10 cellular contexts compared by ENCODE assay signal in the genomic region with DNA sequence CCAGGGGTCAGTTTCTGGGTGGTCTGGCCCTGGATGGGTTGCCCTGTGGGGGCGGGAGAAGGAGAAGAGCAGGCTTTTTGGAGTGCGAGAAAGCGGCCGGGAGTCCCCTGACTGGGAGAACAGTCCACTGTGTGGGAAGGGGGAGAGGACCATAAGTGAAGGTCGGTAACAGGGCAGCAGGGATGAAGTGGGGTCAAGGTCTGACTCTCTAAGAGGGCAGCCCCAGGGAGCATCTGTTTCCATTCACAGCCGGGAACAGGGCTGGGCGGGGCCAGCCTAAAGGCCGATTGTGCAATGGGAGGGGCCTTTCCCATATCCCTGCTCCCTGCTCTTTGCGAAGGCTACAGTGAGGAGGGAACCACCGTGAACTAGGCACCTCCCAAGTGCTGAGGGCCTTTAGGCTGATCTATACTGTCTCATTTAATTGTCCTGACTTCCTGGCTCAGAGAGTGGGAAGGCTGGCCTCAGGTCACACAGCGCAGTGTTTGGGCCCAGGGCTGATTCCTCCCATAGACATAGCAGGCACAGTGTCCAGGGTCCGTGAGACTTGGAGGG. TPM values are rescaled to one million over a fixed set of nuclear protein-coding genes. Genes with fewer than 3 reads are reported as not detected.
DNase-seq lines count a peak whose midpoint lies in the region; ATAC-seq and TF ChIP-seq lines count a peak whose summit lies in the region.
"Had no signal": no experiment of that assay in that cellular context is flagged by ENCODE, and none has a peak within 500 bp of the region (broad histone marks: within the 10 kb centered on the region; RNA-seq: fewer than 3 reads in every experiment).

No MANE protein-coding gene starts in this region.

- CTCF ChIA-PET in activated naive CD4-positive, alpha-beta T cell treated with anti-CD3 and anti-CD28 coated beads, Interleukin-2, amount 10 ng/mL, durations not matched to agents 7 days and 5 days (lab: Charles Lee), result interaction anchor here (1.2 kb wide), 1 partner anchor 13 kb away, joined by 3 read pairs; no protein-coding TSS in a partner anchor

- no peak overlapping the region for H3K27ac Mint-ChIP-seq in activated naive CD4-positive, alpha-beta T cell treated with anti-CD3 and anti-CD28 coated beads, Interleukin-2, amount 10 ng/mL, durations not matched to agents 7 days and 5 days

- H3K4me2 ChIP-seq in Karpas-422 (ENCODE audit: low read depth, low read length, poor library complexity, severe bottlenecking), result no peak overlapping the region

- no peak overlapping the region for H3K4me3 Mint-ChIP-seq in activated naive CD4-positive, alpha-beta T cell treated with anti-CD3 and anti-CD28 coated beads, Interleukin-2, amount 10 ng/mL, durations not matched to agents 7 days and 5 days

- H3K27me3 ChIP-seq in colonic mucosa, result no peaks in the 10 kb centered on the region
- H3K27me3 ChIP-seq in iPS-20b (ENCODE audit: insufficient read depth, low read length), result no peaks in the 10 kb centered on the region
- no peaks in the 10 kb centered on the region for H3K27me3 ChIP-seq in Karpas-422 (ENCODE audit: low read length)

- H3K27ac ChIP-seq in colonic mucosa (no peak overlapping the region), iPS-20b (ENCODE audit: low read length) (no peak overlapping the region), Karpas-422 (ENCODE audit: low read length) (no peak overlapping the region)

- H3K4me1 Mint-ChIP-seq in activated naive CD4-positive, alpha-beta T cell treated with anti-CD3 and anti-CD28 coated beads, Interleukin-2, amount 10 ng/mL, durations not matched to agents 7 days and 5 days, result no peaks in the 10 kb centered on the region

- H3K4me3 ChIP-seq in colonic mucosa, result no peak overlapping the region
- no peak overlapping the region; the same call in 1 of the 2 replicates for H3K4me3 ChIP-seq in iPS-20b (ENCODE audit: low read length)
- no peak overlapping the region for H3K4me3 ChIP-seq in Karpas-422 (ENCODE audit: low read length)

- intact Hi-C loops in colonic mucosa (cut with DNase I), result no loop called here
- intact Hi-C loops in sciatic nerve (cut with DNase I), result no loop called here

- H3K36me3 ChIP-seq in colonic mucosa (no peaks in the 10 kb centered on the region), iPS-20b (ENCODE audit: insufficient read depth, low read depth, low read length) (no peaks in the 10 kb centered on the region), Karpas-422 (ENCODE audit: insufficient read depth, low read length) (no peaks in the 10 kb centered on the region)

- peaks cover 26% of the 10 kb centered on the region for H3K27me3 Mint-ChIP-seq in activated naive CD4-positive, alpha-beta T cell treated with anti-CD3 and anti-CD28 coated beads, Interleukin-2, amount 10 ng/mL, durations not matched to agents 7 days and 5 days

- ATAC-seq in sciatic nerve, result peak; percentile 95

- H3K79me2 ChIP-seq in Karpas-422 (ENCODE audit: low read length), result no peaks in the 10 kb centered on the region

- no peak overlapping the region for H2AFZ ChIP-seq in Karpas-422 (ENCODE audit: low read length)

- H3K9me3 ChIP-seq in colonic mucosa, result no peaks in the 10 kb centered on the region
- H3K9me3 ChIP-seq in iPS-20b (ENCODE audit: insufficient read depth, low read depth, low read length), result no peaks in the 10 kb centered on the region
- no peaks in the 10 kb centered on the region for H3K9me3 ChIP-seq in Karpas-422 (ENCODE audit: low read length)

- no peaks in the 10 kb centered on the region for H3K9me2 ChIP-seq in Karpas-422 (replicated peaks; ENCODE audit: insufficient read depth, low read length)

- H3K9ac ChIP-seq in colonic mucosa (ENCODE audit: low read depth in 2 of 2, low read length in 2 of 2) (peak overlapping the region in 1 of 2 donors; percentile 43), iPS-20b (ENCODE audit: low read depth, low read length) (peak overlapping the region; percentile 24; the same call in 1 of the 2 replicates), Karpas-422 (ENCODE audit: low read length) (no peak overlapping the region)

- H4K20me1 ChIP-seq in Karpas-422 (ENCODE audit: insufficient read depth, low read depth, low read length), result no peaks in the 10 kb centered on the region

- no peaks in the 10 kb centered on the region for H3K36me3 Mint-ChIP-seq in activated naive CD4-positive, alpha-beta T cell treated with anti-CD3 and anti-CD28 coated beads, Interleukin-2, amount 10 ng/mL, durations not matched to agents 7 days and 5 days

- H3K4me1 ChIP-seq in colonic mucosa, result no peaks in the 10 kb centered on the region
- H3K4me1 ChIP-seq in iPS-20b (ENCODE audit: insufficient read depth, low read length), result peaks cover 4% of the 10 kb centered on the region; the same call in 1 of the 2 replicates
- no peaks in the 10 kb centered on the region for H3K4me1 ChIP-seq in Karpas-422 (ENCODE audit: low read length)

- TF ChIP-seq CTCF in colonic mucosa (IDR thresholded peaks at IDR 0.05), result no peak

- DNase-seq in HCEC 1CT (peak; percentile 38), colonic mucosa (peak; percentile 75), sciatic nerve (ENCODE audit: low spot score) (peak; percentile 89), NCI-H2196 (lab: John Stamatoyannopoulos, UW; ENCODE audit: unreplicated experiment) (no peak), Karpas-422 (no peak), cerebellar cortex (ENCODE audit: low spot score) (no peak)
- DNase-seq in activated naive CD4-positive, alpha-beta T cell treated with anti-CD3 and anti-CD28 coated beads, Interleukin-2, amount 10 ng/mL, durations not matched to agents 7 days and 5 days, result no peak
- DNase-seq: activated effector memory CD4-positive, alpha-beta T cell treated with anti-CD3 and anti-CD28 coated beads, Interleukin-2, amount 50 U/mL, for 16 hours; effector memory CD4-positive, alpha-beta T cell had no signal

- H3K9me3 Mint-ChIP-seq in activated naive CD4-positive, alpha-beta T cell treated with anti-CD3 and anti-CD28 coated beads, Interleukin-2, amount 10 ng/mL, durations not matched to agents 7 days and 5 days, result no peaks in the 10 kb centered on the region

RNA-seq across cellular contexts. Expression of a gene that starts 10.4 kb away (rescaled TPM):
- 10 to 100 TPM in 1 of 2 donors, 1 to 10 TPM in 1; 4.4 to 17.4 TPM for total RNA-seq in colonic mucosa
- 31.6 TPM for total RNA-seq in sciatic nerve
- not detected in 2 replicates for total RNA-seq in Karpas-422 (2014; rRNA removed; shearing (Covaris generic); ENCODE audit: low replicate concordance)

RNA-seq across cellular contexts. Expression of a gene that starts 44.4 kb away (rescaled TPM):
- not detected for total RNA-seq in colonic mucosa
- not detected for total RNA-seq in sciatic nerve
- not detected in 2 replicates for total RNA-seq in Karpas-422 (2014; rRNA removed; shearing (Covaris generic); ENCODE audit: low replicate concordance)

Comparison
In these comparisons a context has a peak if more than half of its experiments do, and no peak if none do; other contexts are left out.
1. DNase-seq: peak in HCEC 1CT (single experiment), colonic mucosa (single experiment) and sciatic nerve (single experiment); none in NCI-H2196 (single experiment), Karpas-422 (single experiment), cerebellar cortex (single experiment) and activated naive CD4-positive, alpha-beta T cell treated with anti-CD3 and anti-CD28 coated beads, Interleukin-2, amount 10 ng/mL, durations not matched to agents 7 days and 5 days (single experiment).